Comparison of ENCODE assay signal across 1 cellular context in the genomic region with DNA sequence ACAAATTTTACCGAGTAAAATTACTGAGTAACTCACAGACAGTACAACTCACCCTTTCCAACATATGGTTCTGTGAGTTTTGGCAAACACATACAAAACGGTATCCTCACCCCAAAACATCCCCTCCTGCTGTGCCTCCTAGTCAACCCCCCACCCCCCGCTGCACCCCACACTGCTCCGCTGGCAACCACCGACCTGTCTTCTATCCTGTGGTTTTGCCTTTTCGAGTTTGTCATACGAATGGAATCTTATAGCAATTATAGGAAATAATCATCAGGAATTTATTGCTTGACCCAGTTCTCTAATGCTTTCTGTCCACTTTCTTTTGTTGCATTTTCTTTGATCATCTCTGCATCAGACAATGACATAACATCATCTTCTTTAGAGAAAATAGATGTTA.
TF ChIP-seq lines count a peak whose summit lies in the region.

No MANE protein-coding gene starts in this region.

TF ChIP-seq in WTC11, 78 proteins besides CTCF, POLR2A, EP300 and RAD21 (continued from another document):
- TF ChIP-seq ARID4B (CRISPR knock-in tag; IDR thresholded peaks at IDR 0.05; ENCODE audit: borderline replicate concordance) (no peak), ZNF671 (CRISPR knock-in tag; IDR thresholded peaks at IDR 0.05) (no peak), MAX (CRISPR knock-in tag; IDR thresholded peaks at IDR 0.05) (no peak), TEAD1 (CRISPR knock-in tag; IDR thresholded peaks at IDR 0.05) (no peak), MXD4 (CRISPR knock-in tag; IDR thresholded peaks at IDR 0.05; ENCODE audit: borderline replicate concordance) (no peak), E2F5 (CRISPR knock-in tag; IDR thresholded peaks at IDR 0.05) (no peak)
- TF ChIP-seq, protein P1, sequence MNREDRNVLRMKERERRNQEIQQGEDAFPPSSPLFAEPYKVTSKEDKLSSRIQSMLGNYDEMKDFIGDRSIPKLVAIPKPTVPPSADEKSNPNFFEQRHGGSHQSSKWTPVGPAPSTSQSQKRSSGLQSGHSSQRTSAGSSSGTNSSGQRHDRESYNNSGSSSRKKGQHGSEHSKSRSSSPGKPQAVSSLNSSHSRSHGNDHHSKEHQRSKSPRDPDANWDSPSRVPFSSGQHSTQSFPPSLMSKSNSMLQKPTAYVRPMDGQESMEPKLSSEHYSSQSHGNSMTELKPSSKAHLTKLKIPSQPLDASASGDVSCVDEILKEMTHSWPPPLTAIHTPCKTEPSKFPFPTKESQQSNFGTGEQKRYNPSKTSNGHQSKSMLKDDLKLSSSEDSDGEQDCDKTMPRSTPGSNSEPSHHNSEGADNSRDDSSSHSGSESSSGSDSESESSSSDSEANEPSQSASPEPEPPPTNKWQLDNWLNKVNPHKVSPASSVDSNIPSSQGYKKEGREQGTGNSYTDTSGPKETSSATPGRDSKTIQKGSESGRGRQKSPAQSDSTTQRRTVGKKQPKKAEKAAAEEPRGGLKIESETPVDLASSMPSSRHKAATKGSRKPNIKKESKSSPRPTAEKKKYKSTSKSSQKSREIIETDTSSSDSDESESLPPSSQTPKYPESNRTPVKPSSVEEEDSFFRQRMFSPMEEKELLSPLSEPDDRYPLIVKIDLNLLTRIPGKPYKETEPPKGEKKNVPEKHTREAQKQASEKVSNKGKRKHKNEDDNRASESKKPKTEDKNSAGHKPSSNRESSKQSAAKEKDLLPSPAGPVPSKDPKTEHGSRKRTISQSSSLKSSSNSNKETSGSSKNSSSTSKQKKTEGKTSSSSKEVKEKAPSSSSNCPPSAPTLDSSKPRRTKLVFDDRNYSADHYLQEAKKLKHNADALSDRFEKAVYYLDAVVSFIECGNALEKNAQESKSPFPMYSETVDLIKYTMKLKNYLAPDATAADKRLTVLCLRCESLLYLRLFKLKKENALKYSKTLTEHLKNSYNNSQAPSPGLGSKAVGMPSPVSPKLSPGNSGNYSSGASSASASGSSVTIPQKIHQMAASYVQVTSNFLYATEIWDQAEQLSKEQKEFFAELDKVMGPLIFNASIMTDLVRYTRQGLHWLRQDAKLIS (CRISPR knock-in tag; IDR thresholded peaks at IDR 0.05; ENCODE audit: borderline replicate concordance), result no peak
TF ChIP-seq in WTC11: peak in this region for 0.
